Comparison of ENCODE assay signal across 10 cellular contexts in genomic region chr2:29281585-29281984, GRCh38.
A peak's percentile ranks its signal among the peaks of the same experiment; 100 is the strongest.
DNase-seq lines count a peak whose midpoint lies in the region; ATAC-seq, FAIRE-seq and TF ChIP-seq lines count a peak whose summit lies in the region.
"Had no signal": no experiment of that assay in that cellular context is flagged by ENCODE, and none has a peak within 500 bp of the region (broad histone marks: within the 10 kb centered on the region; RNA-seq: fewer than 3 reads in every experiment).

No MANE protein-coding gene starts in this region.

- H3K9me3 ChIP-seq in MG63 (no peaks in the 10 kb centered on the region), astrocyte (ENCODE audit: insufficient read depth, low read depth, low read length) (no peaks in the 10 kb centered on the region)
- H3K9me3 ChIP-seq: tibial artery had no signal

- no peaks in the 10 kb centered on the region for H3K79me2 ChIP-seq in astrocyte (ENCODE audit: insufficient read depth, low read length)

- H3K4me3 Mint-ChIP-seq in astrocyte (ENCODE audit: unreplicated experiment) (no peak overlapping the region), endothelial cell (ENCODE audit: unreplicated experiment) (no peak overlapping the region)
- H3K4me3 Mint-ChIP-seq: natural killer cell treated with Interleukin-12 subunit alpha and Interleukin-12 subunit beta and Interleukin-15 and Interleukin-18, amount 100 ng/mL, for 72 hours had no signal

- no peak overlapping the region for H3K4me3 ChIP-seq in MG63
- H3K4me3 ChIP-seq in astrocyte (ENCODE audit: insufficient read depth, low read depth, low read length), result peak overlapping the region; percentile 9
- H3K4me3 ChIP-seq: tibial artery had no signal

- DNase-seq in Caki2 (ENCODE audit: low read depth), result peak; percentile 12
- DNase-seq in MG63, result peak; percentile 96
- DNase-seq in astrocyte (ENCODE audit: low read depth), result peak; percentile 73
- peak; percentile 90 for DNase-seq in medulla oblongata (ENCODE audit: extremely low spot score)
- no peak for DNase-seq in endothelial cell (ENCODE audit: low spot score)
- DNase-seq in activated naive CD4-positive, alpha-beta T cell treated with anti-CD3 and anti-CD28 coated beads, Interleukin-2, amount 50 U/mL, for 72 hours (ENCODE audit: low spot score in 2 of 2), result no peak

- H3K4me1 ChIP-seq in astrocyte (ENCODE audit: insufficient read depth, low read length), result peaks cover 11% of the 10 kb centered on the region

- H2AFZ ChIP-seq in astrocyte (ENCODE audit: low read depth, low read length), result no peak overlapping the region

- H3K36me3 ChIP-seq in MG63, result no peaks in the 10 kb centered on the region
- no peaks in the 10 kb centered on the region for H3K36me3 ChIP-seq in astrocyte (ENCODE audit: insufficient read depth, low read length)
- H3K36me3 ChIP-seq: tibial artery had no signal

- no peak overlapping the region for H3K27ac ChIP-seq in astrocyte (ENCODE audit: low read depth, low read length)
- H3K27ac ChIP-seq: tibial artery had no signal

- H3K36me3 Mint-ChIP-seq in astrocyte (ENCODE audit: low read depth, unreplicated experiment) (no peaks in the 10 kb centered on the region), endothelial cell (ENCODE audit: low read depth, unreplicated experiment) (no peaks in the 10 kb centered on the region)
- H3K36me3 Mint-ChIP-seq in activated naive CD4-positive, alpha-beta T cell treated with anti-CD3 and anti-CD28 coated beads, Interleukin-2, amount 50 U/mL, for 72 hours, result no peaks in the 10 kb centered on the region
- H3K36me3 Mint-ChIP-seq: natural killer cell treated with Interleukin-12 subunit alpha and Interleukin-12 subunit beta and Interleukin-15 and Interleukin-18, amount 100 ng/mL, for 72 hours had no signal

- H3K27me3 ChIP-seq in MG63 (no peaks in the 10 kb centered on the region), astrocyte (ENCODE audit: insufficient read depth, low read length) (peaks cover 34% of the 10 kb centered on the region)

- in situ Hi-C loops in Caki2 (cut with HindIII; ENCODE audit: low pct_unique_long_range_greater_than_20kb, low sequenced_read_pairs), result no loop called here

- no peak for ATAC-seq in HG02938 (IDR thresholded peaks at IDR 0.05; ENCODE audit: unreplicated experiment)
- ATAC-seq in HG03378 (IDR thresholded peaks at IDR 0.05; ENCODE audit: unreplicated experiment), result no peak
- ATAC-seq in activated naive CD4-positive, alpha-beta T cell treated with anti-CD3 and anti-CD28 coated beads, Interleukin-2, amount 50 U/mL, for 72 hours, result no peak
- ATAC-seq: natural killer cell treated with Interleukin-12 subunit alpha and Interleukin-12 subunit beta and Interleukin-15 and Interleukin-18, amount 100 ng/mL, for 72 hours had no signal

- H3K27me3 Mint-ChIP-seq in astrocyte (ENCODE audit: low read depth, unreplicated experiment), result peaks cover 54% of the 10 kb centered on the region
- H3K27me3 Mint-ChIP-seq in endothelial cell (ENCODE audit: unreplicated experiment), result peaks cover 6% of the 10 kb centered on the region

- no peak overlapping the region for H3K9ac ChIP-seq in astrocyte (ENCODE audit: low read length)

- H4K20me1 ChIP-seq in astrocyte (ENCODE audit: insufficient read depth, low read length), result no peaks in the 10 kb centered on the region

- H3K4me1 Mint-ChIP-seq in astrocyte (ENCODE audit: low read depth, unreplicated experiment) (peaks cover 4% of the 10 kb centered on the region), endothelial cell (ENCODE audit: unreplicated experiment) (no peaks in the 10 kb centered on the region)

- TF ChIP-seq CTCF in astrocyte (IDR thresholded peaks at IDR 0.05; ENCODE audit: insufficient read depth, low read depth, low read length) (no peak), endothelial cell (IDR thresholded peaks at IDR 0.05; ENCODE audit: unreplicated experiment) (no peak)

- H3K27ac Mint-ChIP-seq in astrocyte (ENCODE audit: unreplicated experiment) (no peak overlapping the region), endothelial cell (ENCODE audit: unreplicated experiment) (no peak overlapping the region)
- no peak overlapping the region for H3K27ac Mint-ChIP-seq in activated naive CD4-positive, alpha-beta T cell treated with anti-CD3 and anti-CD28 coated beads, Interleukin-2, amount 50 U/mL, for 72 hours
- H3K27ac Mint-ChIP-seq: natural killer cell treated with Interleukin-12 subunit alpha and Interleukin-12 subunit beta and Interleukin-15 and Interleukin-18, amount 100 ng/mL, for 72 hours had no signal

- H3K9me3 Mint-ChIP-seq in astrocyte (ENCODE audit: unreplicated experiment) (peaks cover 12% of the 10 kb centered on the region), endothelial cell (ENCODE audit: unreplicated experiment) (no peaks in the 10 kb centered on the region)
- no peaks in the 10 kb centered on the region for H3K9me3 Mint-ChIP-seq in activated naive CD4-positive, alpha-beta T cell treated with anti-CD3 and anti-CD28 coated beads, Interleukin-2, amount 50 U/mL, for 72 hours
- H3K9me3 Mint-ChIP-seq: natural killer cell treated with Interleukin-12 subunit alpha and Interleukin-12 subunit beta and Interleukin-15 and Interleukin-18, amount 100 ng/mL, for 72 hours had no signal

- FAIRE-seq in astrocyte (lab: Jason Lieb, UNC), result no peak

- peak overlapping the region; percentile 80 for H3K4me2 ChIP-seq in astrocyte (ENCODE audit: low read length)

Comparison
In these comparisons a context has a peak if more than half of its experiments do, and no peak if none do; other contexts are left out.
1. DNase-seq: peak in Caki2 (single experiment), MG63 (single experiment), astrocyte (single experiment) and medulla oblongata (single experiment); none in endothelial cell (single experiment) and activated naive CD4-positive, alpha-beta T cell treated with anti-CD3 and anti-CD28 coated beads, Interleukin-2, amount 50 U/mL, for 72 hours (0 of 2).